In the genomic region with DNA sequence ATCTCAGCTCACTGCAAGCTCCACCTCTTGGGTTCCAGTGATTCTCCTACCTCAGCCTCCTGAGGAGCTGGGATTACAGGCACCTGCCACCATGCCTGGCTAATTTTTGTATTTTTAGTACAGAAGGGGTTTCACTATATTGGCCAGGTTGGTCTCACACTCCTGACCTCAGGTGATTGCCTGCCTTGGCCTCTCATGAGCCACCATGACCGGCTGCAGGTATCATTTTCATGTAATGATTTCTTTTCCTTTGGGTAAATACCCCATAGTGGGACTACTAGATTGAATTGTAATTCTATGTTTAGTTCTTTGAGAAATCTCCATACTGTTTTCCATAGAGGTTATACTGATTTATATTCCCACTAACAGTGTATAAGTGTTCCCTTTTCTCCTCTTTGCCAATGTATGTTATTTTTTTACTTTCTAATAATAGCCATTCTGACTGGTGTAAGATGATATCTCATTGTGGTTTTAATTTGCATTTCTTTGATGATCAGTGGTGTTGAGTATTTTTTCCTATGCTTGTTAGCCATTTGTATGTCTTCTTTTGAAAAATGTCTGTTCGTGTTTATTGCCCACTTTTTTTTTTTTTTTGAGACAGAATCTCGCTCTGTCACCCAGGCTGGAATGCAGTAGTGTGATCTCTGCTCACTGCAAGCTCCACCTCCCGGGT, we compare ENCODE assay signal across 8 cellular contexts. TPM values are rescaled to one million over a fixed set of nuclear protein-coding genes. Genes with fewer than 3 reads are reported as not detected.
A peak's percentile ranks its signal among the peaks of the same experiment; 100 is the strongest.
DNase-seq lines count a peak whose midpoint lies in the region; ATAC-seq and TF ChIP-seq lines count a peak whose summit lies in the region.
"Not testable (repeated sequence)": the region's sequence is repeated elsewhere in the genome, so short reads cannot be mapped to it uniquely, and the experiment has no call there.

No MANE protein-coding gene starts in this region.

- H3K4me3 Mint-ChIP-seq in activated CD4-positive, alpha-beta T cell treated with anti-CD3 and anti-CD28 coated beads, Interleukin-2, amount 10 ng/mL, durations not matched to agents 24 days and 14 days, result not testable (repeated sequence)

- not testable (repeated sequence) for H3K36me3 ChIP-seq in MM.1S (replicated peaks; ENCODE audit: insufficient read depth, low read length)

- not testable (repeated sequence) for H3K9me3 ChIP-seq in MM.1S (replicated peaks; ENCODE audit: insufficient read depth, low read length)

- H3K4me1 Mint-ChIP-seq in activated CD4-positive, alpha-beta T cell treated with anti-CD3 and anti-CD28 coated beads, Interleukin-2, amount 10 ng/mL, durations not matched to agents 24 days and 14 days, result not testable (repeated sequence)

- not testable (repeated sequence) for TF ChIP-seq CTCF in MM.1S (IDR thresholded peaks at IDR 0.05; ENCODE audit: low read length)

- DNase-seq in MM.1S, result peak; percentile 63
- DNase-seq in activated CD4-positive, alpha-beta T cell treated with anti-CD3 and anti-CD28 coated beads, Interleukin-2, amount 10 ng/mL, durations not matched to agents 24 days and 14 days, result peak; percentile 9

- H3K9me3 Mint-ChIP-seq in activated CD4-positive, alpha-beta T cell treated with anti-CD3 and anti-CD28 coated beads, Interleukin-2, amount 10 ng/mL, durations not matched to agents 24 days and 14 days, result peaks cover 10% of the 10 kb centered on the region

- not testable (repeated sequence) for H3K27me3 Mint-ChIP-seq in activated CD4-positive, alpha-beta T cell treated with anti-CD3 and anti-CD28 coated beads, Interleukin-2, amount 10 ng/mL, durations not matched to agents 24 days and 14 days

- peak; percentile 54 for ATAC-seq in GM18498 (IDR thresholded peaks at IDR 0.05; ENCODE audit: unreplicated experiment)
- peak; percentile 60 for ATAC-seq in GM18867 (IDR thresholded peaks at IDR 0.05; ENCODE audit: unreplicated experiment)
- peak; percentile 52 for ATAC-seq in GM19324 (IDR thresholded peaks at IDR 0.05; ENCODE audit: low FRiP score, unreplicated experiment)
- ATAC-seq in HG02588 (IDR thresholded peaks at IDR 0.05; ENCODE audit: unreplicated experiment), result peak; percentile 45
- ATAC-seq in HG02870 (IDR thresholded peaks at IDR 0.05; ENCODE audit: unreplicated experiment), result peak; percentile 45
- peak; percentile 62 for ATAC-seq in HG03432 (IDR thresholded peaks at IDR 0.05; ENCODE audit: unreplicated experiment)

- not testable (repeated sequence) for H3K27ac Mint-ChIP-seq in activated CD4-positive, alpha-beta T cell treated with anti-CD3 and anti-CD28 coated beads, Interleukin-2, amount 10 ng/mL, durations not matched to agents 24 days and 14 days

- H3K27me3 ChIP-seq in MM.1S (replicated peaks; ENCODE audit: insufficient read depth, low read length), result not testable (repeated sequence)

- H3K9ac ChIP-seq in MM.1S (ENCODE audit: low read length), result not testable (repeated sequence)

- intact Hi-C loops in activated CD4-positive, alpha-beta T cell treated with anti-CD3 and anti-CD28 coated beads, Interleukin-2, amount 10 ng/mL, durations not matched to agents 24 days and 14 days (cut with micrococcal nuclease), result not testable (repeated sequence)

- peak overlapping the region; percentile 46; the same call in 1 of the 2 replicates for H3K27ac ChIP-seq in MM.1S (ENCODE audit: low read length)

- H3K4me2 ChIP-seq in MM.1S (ENCODE audit: low read depth, low read length), result peak overlapping the region; percentile 46; the same call in 1 of the 2 replicates

- H3K4me1 ChIP-seq in MM.1S (ENCODE audit: low read length), result not testable (repeated sequence)

- H2AFZ ChIP-seq in MM.1S (ENCODE audit: low read length), result not testable (repeated sequence)

- H3F3A ChIP-seq in MM.1S (ENCODE audit: insufficient read depth, low read length), result not testable (repeated sequence)

- H3K36me3 Mint-ChIP-seq in activated CD4-positive, alpha-beta T cell treated with anti-CD3 and anti-CD28 coated beads, Interleukin-2, amount 10 ng/mL, durations not matched to agents 24 days and 14 days (ENCODE audit: low read depth), result not testable (repeated sequence)

- H3K79me2 ChIP-seq in MM.1S (ENCODE audit: low read length), result not testable (repeated sequence)

- H3K9me2 ChIP-seq in MM.1S (replicated peaks; ENCODE audit: insufficient read depth, low read length), result not testable (repeated sequence)

- H4K20me1 ChIP-seq in MM.1S (ENCODE audit: insufficient read depth, low read length), result not testable (repeated sequence)

- 0 out of 2 replicates have a peak overlapping the region, but pooled peaks have one; percentile 8 for H3K4me3 ChIP-seq in MM.1S (ENCODE audit: low read length)

RNA-seq across cellular contexts. Expression of gene PHF14, which starts 20.5 kb away (rescaled TPM):
- 36.7 and 42.7 TPM in 2 replicates for total RNA-seq in activated CD4-positive, alpha-beta T cell treated with anti-CD3 and anti-CD28 coated beads, Interleukin-2, amount 10 ng/mL, durations not matched to agents 24 days and 14 days

Comparison
In these comparisons a context has a peak if more than half of its experiments do, and no peak if none do; other contexts are left out.
1. Peak in every context shown above with its lines: DNase-seq, ATAC-seq, H3K4me3 ChIP-seq and H3K27ac ChIP-seq.